In the genomic region with DNA sequence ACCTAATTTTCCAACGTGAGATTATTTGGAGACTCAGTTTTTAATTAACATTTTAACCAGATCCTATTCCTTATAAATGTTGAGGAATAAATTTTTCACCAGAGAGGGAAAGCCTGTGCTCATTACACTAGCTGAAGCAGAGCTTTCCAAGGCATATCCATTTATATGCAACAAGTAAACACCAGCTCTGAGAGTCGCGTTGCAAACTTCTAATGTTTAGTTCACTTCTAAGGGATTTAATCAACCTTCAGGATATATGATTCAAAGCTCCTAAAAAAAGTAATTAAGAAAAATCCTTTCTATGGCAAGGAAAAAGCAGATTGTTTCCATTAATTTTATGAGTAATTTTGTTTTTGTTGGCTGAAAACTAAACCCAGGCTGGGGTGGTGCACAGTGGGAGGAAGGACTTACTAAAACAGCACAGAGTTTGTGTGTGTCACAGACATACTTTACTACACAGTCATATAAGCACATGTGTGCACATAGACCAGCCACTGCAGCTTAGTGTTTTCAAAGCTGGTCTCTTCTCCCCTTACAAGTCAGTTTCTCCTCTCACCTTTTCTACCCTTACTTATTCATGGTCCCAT, we compare ENCODE assay signal across 17 cellular contexts.
A peak's percentile ranks its signal among the peaks of the same experiment; 100 is the strongest.
DNase-seq lines count a peak whose midpoint lies in the region; ATAC-seq and TF ChIP-seq lines count a peak whose summit lies in the region.
"Had no signal": no experiment of that assay in that cellular context is flagged by ENCODE, and none has a peak within 500 bp of the region (broad histone marks: within the 10 kb centered on the region; RNA-seq: fewer than 3 reads in every experiment).

No MANE protein-coding gene starts in this region.

- no TSS peak for BruUV-seq in MCF 10A (replicated peaks; lab: Mats Ljungman, UMichigan)

- no peak for TF ChIP-seq POLR2A in breast epithelium (IDR thresholded peaks at IDR 0.05)

- POLR2A ChIA-PET in MCF 10A (lab: Yijun Ruan, JAX): interaction anchor here (0.6 to 2.9 kb wide), 7 partner anchors 14 to 759 kb away, joined by 3 to 16 read pairs (median 4); no protein-coding TSS in a partner anchor

- peak overlapping the region; percentile 54 for H3K27ac Mint-ChIP-seq in MCF 10A (ENCODE audit: low read depth, unreplicated experiment)
- H3K27ac Mint-ChIP-seq: immature natural killer cell, type B pancreatic cell had no signal

- H3K4me1 ChIP-seq in breast epithelium (no peaks in the 10 kb centered on the region), aorta (ENCODE audit: control insufficient read depth in 1 of 2, insufficient read depth in 2 of 2, low read length in 2 of 2) (no peaks in the 10 kb centered on the region)
- H3K4me1 ChIP-seq: adrenal gland had no signal

- peaks cover 10% of the 10 kb centered on the region for H3K4me1 Mint-ChIP-seq in MCF 10A (ENCODE audit: insufficient read depth, unreplicated experiment)
- H3K4me1 Mint-ChIP-seq: immature natural killer cell had no signal

- ATAC-seq in aorta (ENCODE audit: low FRiP score): peak; percentile 57
- no peak for ATAC-seq in HG02970 (IDR thresholded peaks at IDR 0.05; ENCODE audit: low FRiP score, unreplicated experiment)

- H3K4me3 ChIP-seq in breast epithelium (no peak overlapping the region), aorta (ENCODE audit: low read length in 2 of 2) (no peak overlapping the region)
- H3K4me3 ChIP-seq: adrenal gland had no signal

- H3K27me3 ChIP-seq in breast epithelium (no peaks in the 10 kb centered on the region), aorta (ENCODE audit: control insufficient read depth in 1 of 2, insufficient read depth in 2 of 2, low read length in 1 of 2) (no peaks in the 10 kb centered on the region)
- H3K27me3 ChIP-seq: adrenal gland had no signal

- no peaks in the 10 kb centered on the region for H3K27me3 Mint-ChIP-seq in MCF 10A (ENCODE audit: insufficient read depth, unreplicated experiment)
- H3K27me3 Mint-ChIP-seq: naive B cell, type B pancreatic cell had no signal

- H3K36me3 Mint-ChIP-seq in MCF 10A (ENCODE audit: insufficient read depth, unreplicated experiment): no peaks in the 10 kb centered on the region
- H3K36me3 Mint-ChIP-seq: immature natural killer cell had no signal

- CTCF ChIA-PET in MCF 10A (lab: Yijun Ruan, JAX): interaction anchor here (0.7 to 1.7 kb wide), 5 partner anchors 13 to 1120 kb away, joined by 3 to 8 read pairs (median 3); no protein-coding TSS in a partner anchor

- peaks cover 7% of the 10 kb centered on the region for H3K9me3 Mint-ChIP-seq in MCF 10A (ENCODE audit: unreplicated experiment)
- H3K9me3 Mint-ChIP-seq: naive B cell had no signal

- DNase-seq in MCF 10A (ENCODE audit: unreplicated experiment): peak; percentile 78
- no peak for DNase-seq in breast epithelium (ENCODE audit: low spot score in 2 of 2)
- peak; percentile 86 for DNase-seq in brain pericyte (ENCODE audit: low read depth, low spot score)
- peak; percentile 89 for DNase-seq in iris pigment epithelial cell (ENCODE audit: low read depth)
- DNase-seq in aorta: no peak
- DNase-seq in NCI-H524 treated with DMSO at 0.1 percent for 48 hours (lab: John Stamatoyannopoulos, UW): no peak
- no peak for DNase-seq in NCI-H2107 treated with DMSO at 0.1 percent for 48 hours (lab: John Stamatoyannopoulos, UW; ENCODE audit: unreplicated experiment)
- DNase-seq: activated CD8-positive, alpha-beta memory T cell treated with anti-CD3 and anti-CD28 coated beads, Interleukin-2, amount 50 U/mL, for 48 hours; adrenal gland; DMS79 treated with DMSO at 0.1 percent for 48 hours; immature natural killer cell; naive B cell; Right ventricle myocardium superior; small intestine had no signal

- TF ChIP-seq CTCF in MCF 10A (IDR thresholded peaks at IDR 0.05; ENCODE audit: unreplicated experiment) (no peak), breast epithelium (IDR thresholded peaks at IDR 0.05) (no peak)

- H3K36me3 ChIP-seq in breast epithelium (no peaks in the 10 kb centered on the region), aorta (ENCODE audit: control insufficient read depth in 1 of 2, insufficient read depth in 2 of 2, low read length in 1 of 2) (no peaks in the 10 kb centered on the region)
- H3K36me3 ChIP-seq: adrenal gland had no signal

- WGBS in aorta, 2 donors: 19 to 24% methylated on average over 3 of the region's 3 CpGs

- H3K27ac ChIP-seq in breast epithelium (no peak overlapping the region), aorta (ENCODE audit: low read depth in 1 of 2, low read length in 2 of 2) (no peak overlapping the region)
- H3K27ac ChIP-seq: adrenal gland, VCaP had no signal

- H3K9me3 ChIP-seq in breast epithelium: no peaks in the 10 kb centered on the region
- H3K9me3 ChIP-seq in aorta (ENCODE audit: control insufficient read depth, low read length): no peaks in the 10 kb centered on the region

- H3K4me3 Mint-ChIP-seq in MCF 10A (ENCODE audit: unreplicated experiment): no peak overlapping the region
- H3K4me3 Mint-ChIP-seq: immature natural killer cell, naive B cell, type B pancreatic cell had no signal

- intact Hi-C loops in MCF 10A (cut with micrococcal nuclease) (loop anchor here (1.0 to 5.0 kb wide), 3 partner anchors 18 to 94 kb away; a partner anchor contains a TSS), breast epithelium (cut with DNase I; ENCODE audit: low total_unique reads) (no loop called here), aorta (cut with DNase I) (no loop called here)

Comparison
In these comparisons a context has a peak if more than half of its experiments do, and no peak if none do; other contexts are left out.
1. DNase-seq: peak in MCF 10A (single experiment), brain pericyte (single experiment) and iris pigment epithelial cell (single experiment); none in breast epithelium (0 of 2), aorta (0 of 2), NCI-H524 treated with DMSO at 0.1 percent for 48 hours (single experiment) and NCI-H2107 treated with DMSO at 0.1 percent for 48 hours (single experiment).